17 cellular contexts compared by ENCODE assay signal in genomic region chr10:132272061-132272766, GRCh38. TPM values are rescaled to one million over a fixed set of nuclear protein-coding genes. Genes with fewer than 3 reads are reported as not detected.
A peak's percentile ranks its signal among the peaks of the same experiment; 100 is the strongest.
DNase-seq lines count a peak whose midpoint lies in the region; ATAC-seq and TF ChIP-seq lines count a peak whose summit lies in the region.
"Had no signal": no experiment of that assay in that cellular context is flagged by ENCODE, and none has a peak within 500 bp of the region (broad histone marks: within the 10 kb centered on the region; RNA-seq: fewer than 3 reads in every experiment).

No MANE protein-coding gene starts in this region.

- DNase-seq in AG04450 (ENCODE audit: low read depth, low spot score) (peak; percentile 29), amniotic epithelial cell (ENCODE audit: low read depth) (peak; percentile 59), fibroblast of pulmonary artery (ENCODE audit: low read depth) (peak; percentile 54), neural progenitor cell (ENCODE audit: low spot score) (no peak), NOMO-1 treated with DMSO at 0.1 percent for 48 hours (lab: John Stamatoyannopoulos, UW; ENCODE audit: unreplicated experiment) (no peak), putamen (ENCODE audit: low spot score) (no peak)
- DNase-seq in effector CD4-positive, alpha-beta T cell, result no peak
- no peak for DNase-seq in activated naive CD8-positive, alpha-beta T cell treated with anti-CD3 and anti-CD28 coated beads, Interleukin-2, amount 50 U/mL, for 24 hours
- DNase-seq: ACHN; activated CD4-positive, alpha-beta memory T cell treated with anti-CD3 and anti-CD28 coated beads, Interleukin-2, amount 10 ng/mL, durations not matched to agents 7 days and 5 days; activated naive CD4-positive, alpha-beta T cell treated with anti-CD3 and anti-CD28 coated beads, Interleukin-2, amount 50 U/mL, for 16 hours; DMS79 treated with DMSO at 0.1 percent for 48 hours; NCI-H1436 treated with DMSO at 0.1 percent for 48 hours; NCI-H526; small intestine; T1000 had no signal

- H4K20me1 ChIP-seq in neural progenitor cell (ENCODE audit: low read depth), result peaks cover 3% of the 10 kb centered on the region

- no peak for ATAC-seq in activated naive CD8-positive, alpha-beta T cell treated with anti-CD3 and anti-CD28 coated beads, Interleukin-2, amount 50 U/mL, for 24 hours

- H3K36me3 ChIP-seq in neural progenitor cell, result no peaks in the 10 kb centered on the region

- H3K27ac ChIP-seq in AG04450 (ENCODE audit: low read depth, low read length), result peak overlapping the region; percentile 39
- H3K27ac ChIP-seq in neural progenitor cell, result no peak overlapping the region

- H3K27me3 ChIP-seq in AG04450 (ENCODE audit: control insufficient read depth, insufficient read depth, low read length) (peaks cover 14% of the 10 kb centered on the region), neural progenitor cell (no peaks in the 10 kb centered on the region)

- no peak overlapping the region for H3K4me3 ChIP-seq in AG04450 (ENCODE audit: low read depth, low read length)
- no peak overlapping the region for H3K4me3 ChIP-seq in fibroblast of pulmonary artery (replicated peaks; ENCODE audit: low read depth, low read length)
- no peak overlapping the region for H3K4me3 ChIP-seq in neural progenitor cell

- peaks cover 25% of the 10 kb centered on the region for H3K4me1 Mint-ChIP-seq in neural progenitor cell
- H3K4me1 Mint-ChIP-seq in activated naive CD8-positive, alpha-beta T cell treated with anti-CD3 and anti-CD28 coated beads, Interleukin-2, amount 50 U/mL, for 24 hours, result no peaks in the 10 kb centered on the region

- peaks cover 13% of the 10 kb centered on the region for H3K27me3 Mint-ChIP-seq in neural progenitor cell (ENCODE audit: insufficient read depth, low read depth)
- H3K27me3 Mint-ChIP-seq in activated naive CD8-positive, alpha-beta T cell treated with anti-CD3 and anti-CD28 coated beads, Interleukin-2, amount 50 U/mL, for 24 hours, result no peaks in the 10 kb centered on the region
- H3K27me3 Mint-ChIP-seq: activated CD4-positive, alpha-beta memory T cell treated with anti-CD3 and anti-CD28 coated beads, Interleukin-2, amount 10 ng/mL, durations not matched to agents 7 days and 5 days had no signal

- H3K79me2 ChIP-seq in neural progenitor cell (ENCODE audit: low read depth), result no peaks in the 10 kb centered on the region

- no peaks in the 10 kb centered on the region for H3K9me3 Mint-ChIP-seq in neural progenitor cell
- H3K9me3 Mint-ChIP-seq in activated naive CD8-positive, alpha-beta T cell treated with anti-CD3 and anti-CD28 coated beads, Interleukin-2, amount 50 U/mL, for 24 hours, result peaks cover 10% of the 10 kb centered on the region
- H3K9me3 Mint-ChIP-seq: type B pancreatic cell had no signal

- H3K36me3 Mint-ChIP-seq in neural progenitor cell, result no peaks in the 10 kb centered on the region
- no peaks in the 10 kb centered on the region for H3K36me3 Mint-ChIP-seq in activated naive CD8-positive, alpha-beta T cell treated with anti-CD3 and anti-CD28 coated beads, Interleukin-2, amount 50 U/mL, for 24 hours (ENCODE audit: low read depth)
- H3K36me3 Mint-ChIP-seq: type B pancreatic cell had no signal

- H3K4me2 ChIP-seq in neural progenitor cell, result no peak overlapping the region

- no peaks in the 10 kb centered on the region for H3F3A ChIP-seq in neural progenitor cell (ENCODE audit: low read depth)

- H3K4me1 ChIP-seq in neural progenitor cell, result no peaks in the 10 kb centered on the region

- peak overlapping the region; percentile 39 for H3K27ac Mint-ChIP-seq in neural progenitor cell
- no peak overlapping the region for H3K27ac Mint-ChIP-seq in activated naive CD8-positive, alpha-beta T cell treated with anti-CD3 and anti-CD28 coated beads, Interleukin-2, amount 50 U/mL, for 24 hours
- H3K27ac Mint-ChIP-seq: activated CD4-positive, alpha-beta memory T cell treated with anti-CD3 and anti-CD28 coated beads, Interleukin-2, amount 10 ng/mL, durations not matched to agents 7 days and 5 days; type B pancreatic cell had no signal

- no peak overlapping the region for H3K9ac ChIP-seq in neural progenitor cell

- H3K4me3 Mint-ChIP-seq in neural progenitor cell, result no peak overlapping the region
- H3K4me3 Mint-ChIP-seq in activated naive CD8-positive, alpha-beta T cell treated with anti-CD3 and anti-CD28 coated beads, Interleukin-2, amount 50 U/mL, for 24 hours, result no peak overlapping the region
- H3K4me3 Mint-ChIP-seq: activated CD4-positive, alpha-beta memory T cell treated with anti-CD3 and anti-CD28 coated beads, Interleukin-2, amount 10 ng/mL, durations not matched to agents 7 days and 5 days; type B pancreatic cell had no signal

- no peak overlapping the region for H2AFZ ChIP-seq in neural progenitor cell (replicated peaks)

- CTCF ChIA-PET in AG04450 (lab: Charles Lee), result no interaction called here

- H3K9me3 ChIP-seq in AG04450 (ENCODE audit: control insufficient read depth, insufficient read depth, low read length) (no peaks in the 10 kb centered on the region; the same call in 1 of the 2 replicates), neural progenitor cell (ENCODE audit: low read depth) (no peaks in the 10 kb centered on the region)

- TF ChIP-seq CTCF in AG04450 (IDR thresholded peaks at IDR 0.05; ENCODE audit: low read depth, low read length) (0 out of 2 replicates have a peak, but pooled peaks have one; percentile 9), fibroblast of pulmonary artery (IDR thresholded peaks at IDR 0.05; ENCODE audit: low read length, missing control alignments) (no peak), neural progenitor cell (IDR thresholded peaks at IDR 0.05) (no peak)

- POLR2A ChIA-PET in AG04450 (lab: Yijun Ruan, JAX), result interaction anchor here (0.5 to 1.0 kb wide), 2 partner anchors 10 to 25 kb away, joined by 3 to 4 read pairs; no protein-coding TSS in a partner anchor

RNA-seq across cellular contexts. Expression of gene STK32C, which starts 35.5 kb away (rescaled TPM):
- 5.0 and 5.3 TPM in 2 replicates for polyA plus RNA-seq in AG04450 (2011; rRNA removed)
- polyA minus RNA-seq in AG04450 (2011; rRNA and poly(A)+ RNA removed), result 4.3 and 6.5 TPM in 2 replicates
- 2.5 and 13.5 TPM in 2 replicates for total RNA-seq in neural progenitor cell (ENCODE audit: low replicate concordance)

RNA-seq across cellular contexts. Expression of gene LRRC27, which starts 59.8 kb away (rescaled TPM):
- polyA plus RNA-seq in AG04450 (2011; rRNA removed), result 9.2 and 12.9 TPM in 2 replicates
- 5.0 and 6.8 TPM in 2 replicates for polyA minus RNA-seq in AG04450 (2011; rRNA and poly(A)+ RNA removed)
- total RNA-seq in neural progenitor cell (ENCODE audit: low replicate concordance), result 8.0 and 16.9 TPM in 2 replicates

Comparison
In these comparisons a context has a peak if more than half of its experiments do, and no peak if none do; other contexts are left out.
1. DNase-seq: peak in AG04450 (single experiment), amniotic epithelial cell (single experiment) and fibroblast of pulmonary artery (single experiment); none in neural progenitor cell (single experiment), NOMO-1 treated with DMSO at 0.1 percent for 48 hours (single experiment), effector CD4-positive, alpha-beta T cell (single experiment), putamen (single experiment) and activated naive CD8-positive, alpha-beta T cell treated with anti-CD3 and anti-CD28 coated beads, Interleukin-2, amount 50 U/mL, for 24 hours (single experiment).